ENCODE assay signal across 8 cellular contexts in the genomic region with DNA sequence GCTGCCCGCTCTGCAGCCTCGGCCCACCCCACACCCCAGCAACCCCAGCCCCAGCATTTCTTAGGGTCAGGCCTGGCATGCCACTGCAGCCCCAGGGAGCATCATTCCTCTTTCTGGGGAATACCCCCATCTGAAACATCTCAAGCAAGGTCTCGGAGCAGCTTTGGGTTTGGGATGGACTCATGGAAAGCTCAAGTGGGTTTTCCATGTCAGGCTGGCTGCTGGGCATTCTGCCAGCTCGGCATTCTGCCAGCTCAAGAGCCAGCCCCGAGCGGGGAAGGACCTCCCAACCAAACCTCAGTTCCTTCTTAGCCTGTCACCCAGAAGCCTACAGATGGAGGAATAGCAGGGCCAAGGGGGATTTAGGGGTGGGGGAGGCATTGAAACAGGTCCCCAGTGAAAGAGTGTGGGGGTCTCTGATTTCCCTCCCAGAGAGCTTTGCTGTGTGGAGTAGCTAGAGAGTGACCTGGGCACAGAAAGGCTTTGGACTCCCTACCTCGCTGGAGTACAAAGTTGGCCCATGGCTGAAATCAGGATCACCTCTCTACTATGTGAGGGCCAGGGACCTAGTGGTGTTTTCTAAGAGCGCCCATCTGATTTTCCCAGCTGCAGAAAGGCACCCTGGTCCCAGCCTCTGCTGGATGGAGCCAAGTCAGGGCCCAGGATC. TPM values are rescaled to one million over a fixed set of nuclear protein-coding genes. Genes with fewer than 3 reads are reported as not detected.
DNase-seq lines count a peak whose midpoint lies in the region; ATAC-seq and TF ChIP-seq lines count a peak whose summit lies in the region.

No MANE protein-coding gene starts in this region.

- POLR2A ChIA-PET in AG04450 (lab: Yijun Ruan, JAX): interaction anchor here (0.6 to 2.3 kb wide), 10 partner anchors 9 to 91 kb away, joined by 3 to 8 read pairs (median 4); partner anchors contain the start of gene PI4KB

- peaks cover 0 to 2% (median 0%) of the 10 kb centered on the region in 5 experiments for H3K9me3 Mint-ChIP-seq in brain
- no peaks in the 10 kb centered on the region for H3K9me3 Mint-ChIP-seq in activated naive CD4-positive, alpha-beta T cell treated with anti-CD3 and anti-CD28 coated beads, Interleukin-2, amount 10 ng/mL, durations not matched to agents 7 days and 5 days

- 9 to 19% methylated on average over 7 to 8 of the region's 8 CpGs for WGBS in thyroid gland, 2 donors

- H3K4me3 ChIP-seq in AG04450 (ENCODE audit: low read depth, low read length): peak overlapping the region; percentile 70
- H3K4me3 ChIP-seq in thyroid gland (replicated peaks in 1 of 3): peak overlapping the region; percentile 18 to 50 (median 40)

- no peaks in the 10 kb centered on the region for H3K27me3 Mint-ChIP-seq in brain
- H3K27me3 Mint-ChIP-seq in activated naive CD4-positive, alpha-beta T cell treated with anti-CD3 and anti-CD28 coated beads, Interleukin-2, amount 10 ng/mL, durations not matched to agents 7 days and 5 days: peaks cover 20% of the 10 kb centered on the region

- peaks cover 49 to 57% of the 10 kb centered on the region in 2 donors for H3K4me1 ChIP-seq in thyroid gland

- CTCF ChIA-PET in AG04450 (lab: Charles Lee): interaction anchor here (1.6 kb wide), 1 partner anchor 31 kb away, joined by 10 read pairs; no protein-coding TSS in a partner anchor
- CTCF ChIA-PET in activated naive CD4-positive, alpha-beta T cell treated with anti-CD3 and anti-CD28 coated beads, Interleukin-2, amount 10 ng/mL, durations not matched to agents 7 days and 5 days (lab: Charles Lee): interaction anchor here (0.6 kb wide), 1 partner anchor 210 kb away, joined by 3 read pairs; no protein-coding TSS in a partner anchor

- ATAC-seq in left colon (peak; percentile 44), GM18907 (IDR thresholded peaks at IDR 0.05; ENCODE audit: unreplicated experiment) (no peak)

- H3K36me3 ChIP-seq in thyroid gland: peaks cover 0 to under 1% of the 10 kb centered on the region in 2 donors

- no peaks in the 10 kb centered on the region for H3K27me3 ChIP-seq in AG04450 (ENCODE audit: control insufficient read depth, insufficient read depth, low read length)
- no peaks in the 10 kb centered on the region for H3K27me3 ChIP-seq in thyroid gland

- H3K4me3 Mint-ChIP-seq in brain: peak overlapping the region; percentile 58 to 86 (median 83)
- H3K4me3 Mint-ChIP-seq in activated naive CD4-positive, alpha-beta T cell treated with anti-CD3 and anti-CD28 coated beads, Interleukin-2, amount 10 ng/mL, durations not matched to agents 7 days and 5 days: no peak overlapping the region

- TF ChIP-seq CTCF in AG04450 (IDR thresholded peaks at IDR 0.05; ENCODE audit: low read depth, low read length) (no peak), brain (conservative IDR thresholded peaks at IDR 0.05) (no peak), thyroid gland (IDR thresholded peaks at IDR 0.05) (no peak)

- peaks cover 41% of the 10 kb centered on the region for H3K4me1 Mint-ChIP-seq in brain
- H3K4me1 Mint-ChIP-seq in activated naive CD4-positive, alpha-beta T cell treated with anti-CD3 and anti-CD28 coated beads, Interleukin-2, amount 10 ng/mL, durations not matched to agents 7 days and 5 days: no peaks in the 10 kb centered on the region

- TF ChIP-seq POLR2A in thyroid gland (IDR thresholded peaks at IDR 0.05): no peak

- intact Hi-C loops in left colon (cut with DNase I, micrococcal nuclease): no loop called here
- intact Hi-C loops in thyroid gland (cut with DNase I): no loop called here

- H3K27ac Mint-ChIP-seq in brain: peak overlapping the region; percentile 62 to 95 (median 90)
- H3K27ac Mint-ChIP-seq in activated naive CD4-positive, alpha-beta T cell treated with anti-CD3 and anti-CD28 coated beads, Interleukin-2, amount 10 ng/mL, durations not matched to agents 7 days and 5 days: no peak overlapping the region

- DNase-seq in AG04450 (ENCODE audit: low read depth, low spot score) (no peak), NCI-H187 (lab: John Stamatoyannopoulos, UW) (peak; percentile 95 to 96), left colon (peak; percentile 65 to 71), thyroid gland (peak; percentile 70 to 73)
- DNase-seq in activated naive CD4-positive, alpha-beta T cell treated with anti-CD3 and anti-CD28 coated beads, Interleukin-2, amount 10 ng/mL, durations not matched to agents 7 days and 5 days: no peak
- DNase-seq in activated effector memory CD4-positive, alpha-beta T cell treated with Interleukin-2 at 50 U/mL for 16 hours: no peak

- H3K9me3 ChIP-seq in AG04450 (ENCODE audit: control insufficient read depth, insufficient read depth, low read length): no peaks in the 10 kb centered on the region; the same call in 1 of the 2 replicates
- no peaks in the 10 kb centered on the region for H3K9me3 ChIP-seq in thyroid gland

- H3K27ac ChIP-seq in AG04450 (ENCODE audit: low read depth, low read length) (peak overlapping the region; percentile 31), thyroid gland (peak overlapping the region; percentile 84 to 90 (median 88))

- no peaks in the 10 kb centered on the region for H3K36me3 Mint-ChIP-seq in brain
- H3K36me3 Mint-ChIP-seq in activated naive CD4-positive, alpha-beta T cell treated with anti-CD3 and anti-CD28 coated beads, Interleukin-2, amount 10 ng/mL, durations not matched to agents 7 days and 5 days: no peaks in the 10 kb centered on the region

RNA-seq across cellular contexts. Expression of gene SELENBP1, which starts 0.6 kb away (rescaled TPM):
- polyA plus RNA-seq in AG04450 (2011; rRNA removed) (85.0 and 102 TPM in 2 replicates), brain (ENCODE audit: insufficient read depth, low read depth, low replicate concordance) (29.0 TPM)
- polyA minus RNA-seq in AG04450 (2011; rRNA and poly(A)+ RNA removed): 65.1 and 96.2 TPM in 2 replicates
- total RNA-seq in left colon (1,000 to 10,000 TPM; 1,259 to 2,164 TPM), thyroid gland (100 to 1,000 TPM; 151 to 513 (median 310) TPM)

RNA-seq across cellular contexts. Expression of gene RFX5, which starts 24.8 kb away (rescaled TPM):
- 40.9 and 42.7 TPM in 2 replicates for polyA plus RNA-seq in AG04450 (2011; rRNA removed)
- 62.9 and 103 TPM in 2 replicates for polyA minus RNA-seq in AG04450 (2011; rRNA and poly(A)+ RNA removed)
- polyA plus RNA-seq in brain (ENCODE audit: insufficient read depth, low read depth, low replicate concordance): 33.7 TPM
- total RNA-seq in left colon: 10 to 100 TPM; 20.7 to 20.9 TPM
- total RNA-seq in thyroid gland: 10 to 100 TPM; 36.0 to 69.9 (median 58.4) TPM

RNA-seq across cellular contexts. Expression of gene PSMB4, which starts 27.5 kb away (rescaled TPM):
- 483 and 516 TPM in 2 replicates for polyA plus RNA-seq in AG04450 (2011; rRNA removed)
- 284 and 352 TPM in 2 replicates for polyA minus RNA-seq in AG04450 (2011; rRNA and poly(A)+ RNA removed)
- 397 TPM for polyA plus RNA-seq in brain (ENCODE audit: insufficient read depth, low read depth, low replicate concordance)
- total RNA-seq in left colon: 100 to 1,000 TPM; 155 to 175 TPM
- 100 to 1,000 TPM; 154 to 283 (median 226) TPM for total RNA-seq in thyroid gland

RNA-seq across cellular contexts. Expression of gene PI4KB, which starts 44.7 kb away (rescaled TPM):
- polyA plus RNA-seq in AG04450 (2011; rRNA removed) (75.2 and 83.2 TPM in 2 replicates), brain (ENCODE audit: insufficient read depth, low read depth, low replicate concordance) (63.9 TPM)
- 161 and 181 TPM in 2 replicates for polyA minus RNA-seq in AG04450 (2011; rRNA and poly(A)+ RNA removed)
- total RNA-seq in left colon (10 to 100 TPM; 56.7 to 58.3 TPM), thyroid gland (100 to 1,000 TPM in 3 of 4 donors, 10 to 100 TPM in 1; 93.1 to 110 (median 107) TPM)

Comparison
In these comparisons a context has a peak if more than half of its experiments do, and no peak if none do; other contexts are left out.
1. DNase-seq: peak in NCI-H187 (2 of 2), left colon (2 of 2) and thyroid gland (2 of 2); none in AG04450 (single experiment), activated naive CD4-positive, alpha-beta T cell treated with anti-CD3 and anti-CD28 coated beads, Interleukin-2, amount 10 ng/mL, durations not matched to agents 7 days and 5 days (single experiment) and activated effector memory CD4-positive, alpha-beta T cell treated with Interleukin-2 at 50 U/mL for 16 hours (single experiment).